5 cellular contexts compared by ENCODE assay signal in the genomic region with DNA sequence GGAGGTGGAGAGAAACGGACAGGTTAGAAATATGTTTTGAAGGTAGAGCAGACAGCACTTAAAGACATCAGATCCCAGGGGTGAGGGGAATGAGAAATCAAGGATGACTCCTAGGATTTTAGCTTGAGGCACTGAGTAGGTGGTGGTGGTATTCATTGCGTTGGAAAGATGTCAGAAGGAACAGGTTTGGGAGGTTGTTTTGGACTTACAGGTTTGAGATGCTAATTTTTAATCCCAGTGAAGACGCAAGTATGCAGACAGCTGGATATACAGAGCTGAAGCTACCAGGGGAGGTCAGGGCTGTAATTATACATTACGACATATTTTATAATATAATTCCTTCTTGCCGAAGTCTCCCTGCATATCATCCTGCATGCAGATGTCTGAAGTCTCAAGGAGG.
"Had no signal": no experiment of that assay in that cellular context is flagged by ENCODE, and none has a peak within 500 bp of the region (broad histone marks: within the 10 kb centered on the region; RNA-seq: fewer than 3 reads in every experiment).

No MANE protein-coding gene starts in this region.

- H3K27ac ChIP-seq: GM23248, HL-60 had no signal

- DNase-seq: GM23248, H9, HCEC 1CT had no signal

- H3K4me3 ChIP-seq: GM23248 had no signal

- ATAC-seq: HepG2 had no signal
